In genomic region chr20:41086402-41087324, GRCh38 we compare ENCODE assay signal across 1 cellular context.
TF ChIP-seq lines count a peak whose summit lies in the region.

No MANE protein-coding gene starts in this region.

TF ChIP-seq in GM23338, 12 proteins besides CTCF, POLR2A, EP300 and RAD21 (continued from another document):
- TF ChIP-seq ZNF462 (CRISPR knock-in tag; IDR thresholded peaks at IDR 0.05) (no peak), JUNB (IDR thresholded peaks at IDR 0.05; ENCODE audit: unreplicated experiment) (no peak), ZNF331 (CRISPR knock-in tag; IDR thresholded peaks at IDR 0.05; ENCODE audit: low read depth) (no peak), NANOG (IDR thresholded peaks at IDR 0.05; ENCODE audit: borderline replicate concordance) (no peak), STAT1 (IDR thresholded peaks at IDR 0.05; ENCODE audit: unreplicated experiment) (no peak), EZH2 (IDR thresholded peaks at IDR 0.05; ENCODE audit: low read depth, unreplicated experiment) (no peak), CREB1 (CRISPR knock-in tag; IDR thresholded peaks at IDR 0.05; ENCODE audit: low read depth) (no peak)
